13 cellular contexts compared by ENCODE assay signal in the genomic region with DNA sequence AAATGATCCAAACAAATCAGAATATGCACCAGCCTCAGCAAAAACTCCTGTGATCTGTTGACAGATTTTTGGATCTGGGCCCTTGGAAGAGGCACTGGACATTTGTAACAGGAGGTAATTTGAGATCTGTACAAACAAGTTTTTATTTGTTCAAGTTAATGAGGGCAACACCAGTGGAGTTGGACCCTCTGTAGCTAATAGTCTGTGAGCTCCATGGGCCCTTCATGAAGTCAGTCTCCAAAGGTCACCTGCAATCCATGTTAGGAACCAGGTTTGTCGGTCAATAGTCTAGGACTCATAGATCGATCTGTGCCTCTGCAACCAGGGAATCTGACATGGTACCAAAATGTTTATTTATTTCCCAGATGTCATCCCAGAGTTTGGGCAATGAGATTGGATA. TPM values are rescaled to one million over a fixed set of nuclear protein-coding genes. Genes with fewer than 3 reads are reported as not detected.
DNase-seq lines count a peak whose midpoint lies in the region; ATAC-seq and TF ChIP-seq lines count a peak whose summit lies in the region.
"Had no signal": no experiment of that assay in that cellular context is flagged by ENCODE, and none has a peak within 500 bp of the region (broad histone marks: within the 10 kb centered on the region; RNA-seq: fewer than 3 reads in every experiment).

No MANE protein-coding gene starts in this region.

- no peaks in the 10 kb centered on the region for H3K9me3 ChIP-seq in gastroesophageal sphincter
- H3K9me3 ChIP-seq in transverse colon, result no peaks in the 10 kb centered on the region
- no peaks in the 10 kb centered on the region for H3K9me3 ChIP-seq in lower lobe of right lung
- H3K9me3 ChIP-seq: sigmoid colon had no signal

- H3K27me3 Mint-ChIP-seq in progenitor cell of endocrine pancreas, result no peaks in the 10 kb centered on the region
- H3K27me3 Mint-ChIP-seq in Calu3 (ENCODE audit: unreplicated experiment), result no peaks in the 10 kb centered on the region

- 94 to 100% methylated on average over 2 of the region's 2 CpGs for WGBS in gastroesophageal sphincter (ENCODE audit: low coverage in 1 of 2), 2 donors
- 94% methylated on average over 2 of the region's 2 CpGs; no CpG with 5 or more reads in 1 of the 2 donors for WGBS in transverse colon (ENCODE audit: low coverage in 1 of 2), 2 donors

- H3K4me3 Mint-ChIP-seq in progenitor cell of endocrine pancreas (ENCODE audit: low read depth) (peak overlapping the region; percentile 28), Calu3 (ENCODE audit: low read depth, unreplicated experiment) (no peak overlapping the region)
- H3K4me3 Mint-ChIP-seq: CD14-positive monocyte; T-helper 1 cell treated with Interleukin-12 subunit alpha and Interleukin-12 subunit beta and Interleukin-4 antibody, amounts not matched to agents 30 μg/mL and 1 μg/mL, for 36 hours had no signal

- H3K4me1 Mint-ChIP-seq in progenitor cell of endocrine pancreas (ENCODE audit: low read depth), result peaks cover 51% of the 10 kb centered on the region
- H3K4me1 Mint-ChIP-seq in Calu3 (ENCODE audit: low read depth, unreplicated experiment), result no peaks in the 10 kb centered on the region

- H3K27ac Mint-ChIP-seq in progenitor cell of endocrine pancreas, result peak overlapping the region; percentile 46
- no peak overlapping the region for H3K27ac Mint-ChIP-seq in Calu3 (ENCODE audit: unreplicated experiment)
- H3K27ac Mint-ChIP-seq: CD14-positive monocyte; T-helper 1 cell treated with Interleukin-12 subunit alpha and Interleukin-12 subunit beta and Interleukin-4 antibody, amounts not matched to agents 30 μg/mL and 1 μg/mL, for 36 hours had no signal

- H3K27ac ChIP-seq in gastroesophageal sphincter, result peak overlapping the region; percentile 30 to 52 (median 42)
- no peak overlapping the region for H3K27ac ChIP-seq in transverse colon
- no peak overlapping the region for H3K27ac ChIP-seq in lower lobe of right lung

- ATAC-seq in gastroesophageal sphincter (no peak), HG02642 (IDR thresholded peaks at IDR 0.05; ENCODE audit: poor library complexity, unreplicated experiment) (no peak), lower lobe of right lung (no peak)

- intact Hi-C loops in Calu3 (cut with micrococcal nuclease; ENCODE audit: unreplicated experiment), result no loop called here
- intact Hi-C loops in transverse colon (cut with DNase I; ENCODE audit: low total_unique reads), result no loop called here
- intact Hi-C loops in lower lobe of right lung (cut with DNase I), result no loop called here

- H3K27me3 ChIP-seq in gastroesophageal sphincter (no peaks in the 10 kb centered on the region), transverse colon (no peaks in the 10 kb centered on the region), lower lobe of right lung (ENCODE audit: low read depth) (no peaks in the 10 kb centered on the region)
- H3K27me3 ChIP-seq: sigmoid colon had no signal

- TF ChIP-seq POLR2A in gastroesophageal sphincter (IDR thresholded peaks at IDR 0.05) (no peak), transverse colon (IDR thresholded peaks at IDR 0.05) (no peak)

- H3K36me3 ChIP-seq in gastroesophageal sphincter, result no peaks in the 10 kb centered on the region
- H3K36me3 ChIP-seq in transverse colon, result no peaks in the 10 kb centered on the region
- H3K36me3 ChIP-seq in lower lobe of right lung, result no peaks in the 10 kb centered on the region
- H3K36me3 ChIP-seq: sigmoid colon had no signal

- CTCF ChIA-PET in Calu3 (lab: Charles Lee), result no interaction called here

- no peaks in the 10 kb centered on the region for H3K36me3 Mint-ChIP-seq in progenitor cell of endocrine pancreas (ENCODE audit: insufficient read depth)
- no peaks in the 10 kb centered on the region for H3K36me3 Mint-ChIP-seq in Calu3 (ENCODE audit: insufficient read depth, unreplicated experiment)
- H3K36me3 Mint-ChIP-seq: CD14-positive monocyte had no signal

- no peak for TF ChIP-seq CTCF in gastroesophageal sphincter (IDR thresholded peaks at IDR 0.05)
- no peak for TF ChIP-seq CTCF in progenitor cell of endocrine pancreas (IDR thresholded peaks at IDR 0.05; ENCODE audit: unreplicated experiment)
- no peak for TF ChIP-seq CTCF in Calu3 (IDR thresholded peaks at IDR 0.05; ENCODE audit: unreplicated experiment)
- TF ChIP-seq CTCF in transverse colon (IDR thresholded peaks at IDR 0.05), result no peak
- TF ChIP-seq CTCF in lower lobe of right lung (IDR thresholded peaks at IDR 0.05), result no peak

- H3K4me1 ChIP-seq in gastroesophageal sphincter, result peaks cover 0 to 73% (median 3%) of the 10 kb centered on the region in 3 donors
- peaks cover 0 to 32% (median 2%) of the 10 kb centered on the region in 4 donors for H3K4me1 ChIP-seq in transverse colon
- H3K4me1 ChIP-seq in lower lobe of right lung, result peaks cover 32% of the 10 kb centered on the region

- in situ Hi-C loops in transverse colon (cut with MboI; ENCODE audit: low pct_ligation_motif_present in 1 of 4, low pct_unique_long_range_greater_than_20kb in 1 of 4, low sequenced_read_pairs in 3 of 4), result loop anchor here in 1 of 4 donors (25.0 kb wide), 1 partner anchor 166 kb away; no protein-coding TSS in a partner anchor

- DNase-seq in HuH-7 (ENCODE audit: low spot score), result peak; percentile 49
- peak; percentile 68 to 85 for DNase-seq in NCI-H446 (lab: John Stamatoyannopoulos, UW)
- no peak for DNase-seq in progenitor cell of endocrine pancreas (ENCODE audit: low spot score, unreplicated experiment)
- no peak for DNase-seq in Calu3
- no peak for DNase-seq in transverse colon
- DNase-seq in lower lobe of right lung, result no peak
- DNase-seq: activated CD4-positive, alpha-beta T cell treated with anti-CD3 and anti-CD28 coated beads, Interleukin-2, amount 50 U/mL, for 1 hour; activated effector memory CD4-positive, alpha-beta T cell treated with anti-CD3 and anti-CD28 coated beads, Interleukin-2, amount 50 U/mL, for 16 hours; sigmoid colon had no signal

- no peak overlapping the region for H3K4me3 ChIP-seq in gastroesophageal sphincter
- H3K4me3 ChIP-seq in transverse colon, result no peak overlapping the region
- H3K4me3 ChIP-seq in lower lobe of right lung, result no peak overlapping the region
- H3K4me3 ChIP-seq: sigmoid colon had no signal

- TF ChIP-seq EP300 in gastroesophageal sphincter (IDR thresholded peaks at IDR 0.05) (no peak), transverse colon (IDR thresholded peaks at IDR 0.05; ENCODE audit: low read depth) (no peak)

- H3K9me3 Mint-ChIP-seq in progenitor cell of endocrine pancreas (ENCODE audit: low read depth) (no peaks in the 10 kb centered on the region), Calu3 (ENCODE audit: low read depth, unreplicated experiment) (no peaks in the 10 kb centered on the region)
- H3K9me3 Mint-ChIP-seq: CD14-positive monocyte; T-helper 1 cell treated with Interleukin-12 subunit alpha and Interleukin-12 subunit beta and Interleukin-4 antibody, amounts not matched to agents 30 μg/mL and 1 μg/mL, for 36 hours had no signal

- BruUV-seq in Calu3 (replicated peaks; lab: Mats Ljungman, UMichigan), result no TSS peak

RNA-seq across cellular contexts. Expression of a gene that starts 40.9 kb away (rescaled TPM):
- total RNA-seq in gastroesophageal sphincter (100 to 1,000 TPM; 247 to 404 (median 311) TPM), progenitor cell of endocrine pancreas (111 and 142 TPM in 2 replicates), Calu3 (2022) (88.8 and 142 TPM in 2 replicates), transverse colon (100 to 1,000 TPM in 2 of 4 donors, 10 to 100 TPM in 2; 73.0 to 181 (median 138) TPM), lower lobe of right lung (171 TPM)

Comparison
In these comparisons a context has a peak if more than half of its experiments do, and no peak if none do; other contexts are left out.
1. DNase-seq: peak in HuH-7 (single experiment) and NCI-H446 (2 of 2); none in progenitor cell of endocrine pancreas (single experiment), Calu3 (single experiment), transverse colon (single experiment) and lower lobe of right lung (single experiment).
2. H3K27ac ChIP-seq: peak in gastroesophageal sphincter (4 of 4); none in transverse colon (0 of 4) and lower lobe of right lung (single experiment).